Comparison of ENCODE assay signal across 12 cellular contexts in genomic region chr2:36562245-36562644, GRCh38. TPM values are rescaled to one million over a fixed set of nuclear protein-coding genes. Genes with fewer than 3 reads are reported as not detected.
DNase-seq lines count a peak whose midpoint lies in the region; ATAC-seq and TF ChIP-seq lines count a peak whose summit lies in the region.
"Had no signal": no experiment of that assay in that cellular context is flagged by ENCODE, and none has a peak within 500 bp of the region (broad histone marks: within the 10 kb centered on the region; RNA-seq: fewer than 3 reads in every experiment).

No MANE protein-coding gene starts in this region.

- H2AFZ ChIP-seq in GM23248, result no peak overlapping the region

- H3K9me3 ChIP-seq in GM23248 (ENCODE audit: low read depth) (no peaks in the 10 kb centered on the region), RWPE2 (ENCODE audit: severe bottlenecking) (no peaks in the 10 kb centered on the region), esophagus muscularis mucosa (no peaks in the 10 kb centered on the region), psoas muscle (no peaks in the 10 kb centered on the region)

- no peak for TF ChIP-seq EP300 in esophagus muscularis mucosa (IDR thresholded peaks at IDR 0.05)

- peak; percentile 75 for DNase-seq in GM23248
- no peak for DNase-seq in RWPE2 (ENCODE audit: low spot score)
- DNase-seq in esophagus muscularis mucosa (ENCODE audit: extremely low spot score), result no peak
- DNase-seq in psoas muscle, result no peak
- no peak for DNase-seq in coronary artery (ENCODE audit: low spot score)
- no peak for DNase-seq in NOMO-1 treated with DMSO at 0.1 percent for 48 hours (lab: John Stamatoyannopoulos, UW; ENCODE audit: unreplicated experiment)
- DNase-seq: activated CD4-positive, alpha-beta T cell treated with anti-CD3 and anti-CD28 coated beads, Interleukin-2, amount 50 U/mL, for 1 hour; activated naive CD4-positive, alpha-beta T cell treated with anti-CD3 and anti-CD28 coated beads, Interleukin-2, amount 50 U/mL, for 16 hours; NCI-H446 treated with DMSO at 0.1 percent for 48 hours; retina had no signal

- H3K4me1 ChIP-seq in GM23248 (ENCODE audit: insufficient read depth) (peaks cover 72% of the 10 kb centered on the region), RWPE2 (ENCODE audit: insufficient read depth, poor library complexity, severe bottlenecking) (peaks cover 48% of the 10 kb centered on the region), esophagus muscularis mucosa (peaks cover 13 to 25% (median 19%) of the 10 kb centered on the region in 4 donors), psoas muscle (peaks cover 31% of the 10 kb centered on the region)

- H4K20me1 ChIP-seq in GM23248 (ENCODE audit: insufficient read depth), result no peaks in the 10 kb centered on the region

- H3F3A ChIP-seq in GM23248 (ENCODE audit: insufficient read depth), result peaks cover 79% of the 10 kb centered on the region

- H3K4me2 ChIP-seq in GM23248 (ENCODE audit: unreplicated experiment), result peak overlapping the region; percentile 78

- no peaks in the 10 kb centered on the region for H3K9me2 ChIP-seq in GM23248 (ENCODE audit: insufficient read depth)

- no peaks in the 10 kb centered on the region for H3K27me3 ChIP-seq in GM23248 (replicated peaks; ENCODE audit: insufficient read depth)
- no peaks in the 10 kb centered on the region for H3K27me3 ChIP-seq in RWPE2 (ENCODE audit: insufficient read depth, poor library complexity, severe bottlenecking)
- H3K27me3 ChIP-seq in esophagus muscularis mucosa, result no peaks in the 10 kb centered on the region
- H3K27me3 ChIP-seq in psoas muscle (ENCODE audit: insufficient read depth in 3 of 3, low read length in 2 of 3), result no peaks in the 10 kb centered on the region

- TF ChIP-seq CTCF in RWPE2 (IDR thresholded peaks at IDR 0.05; ENCODE audit: poor library complexity, severe bottlenecking) (no peak), esophagus muscularis mucosa (IDR thresholded peaks at IDR 0.05) (no peak), psoas muscle (IDR thresholded peaks at IDR 0.05) (no peak), coronary artery (IDR thresholded peaks at IDR 0.05) (no peak)

- in situ Hi-C loops in GM23248 (cut with MboI), result loop anchor here (25.0 kb wide), 1 partner anchor 225 kb away; no protein-coding TSS in a partner anchor

- intact Hi-C loops in esophagus muscularis mucosa (cut with DNase I) (no loop called here), psoas muscle (cut with DNase I) (loop anchor here in 1 of 2 donors (10.0 kb wide), 1 partner anchor 103 kb away; no protein-coding TSS in a partner anchor)

- TF ChIP-seq POLR2A in esophagus muscularis mucosa (IDR thresholded peaks at IDR 0.05; ENCODE audit: low read depth), result no peak

- ATAC-seq in RWPE2 (ENCODE audit: low read depth) (peak; percentile 74), psoas muscle (peak in 2 of 4 donors; percentile 47 to 49), HG02759 (IDR thresholded peaks at IDR 0.05; ENCODE audit: unreplicated experiment) (no peak), HG03457 (IDR thresholded peaks at IDR 0.05; ENCODE audit: unreplicated experiment) (no peak)

- H3K36me3 ChIP-seq in GM23248 (ENCODE audit: low read depth), result peaks cover 32% of the 10 kb centered on the region
- peaks cover 42% of the 10 kb centered on the region for H3K36me3 ChIP-seq in RWPE2 (ENCODE audit: low read depth)
- H3K36me3 ChIP-seq in esophagus muscularis mucosa, result peaks cover 0 to 18% (median 12%) of the 10 kb centered on the region in 4 donors
- peaks cover 5 to 50% of the 10 kb centered on the region in 2 donors for H3K36me3 ChIP-seq in psoas muscle (ENCODE audit: insufficient read depth in 1 of 2, low read depth in 1 of 2)

- peak overlapping the region; percentile 63 for H3K9ac ChIP-seq in GM23248

- peaks cover 69% of the 10 kb centered on the region for H3K79me2 ChIP-seq in GM23248 (ENCODE audit: insufficient read depth)

- H3K27ac ChIP-seq in GM23248, result peak overlapping the region; percentile 91
- peak overlapping the region; percentile 96 for H3K27ac ChIP-seq in RWPE2 (ENCODE audit: poor library complexity, severe bottlenecking)
- H3K27ac ChIP-seq in esophagus muscularis mucosa (replicated peaks in 1 of 4), result peak overlapping the region in 3 of 4 donors; percentile 17 to 62 (median 54)
- H3K27ac ChIP-seq in psoas muscle, result peak overlapping the region; percentile 78
- no peak overlapping the region for H3K27ac ChIP-seq in coronary artery

- H3K4me3 ChIP-seq in GM23248, result peak overlapping the region; percentile 41
- H3K4me3 ChIP-seq in RWPE2 (ENCODE audit: severe bottlenecking), result no peak overlapping the region
- H3K4me3 ChIP-seq in esophagus muscularis mucosa, result no peak overlapping the region
- H3K4me3 ChIP-seq in psoas muscle, result no peak overlapping the region
- H3K4me3 ChIP-seq in coronary artery, result no peak overlapping the region

- 8 to 12% methylated on average over 1 of the region's 1 CpG for WGBS in GM23248 (ENCODE audit: low coverage in 1 of 2, low lambda C conversion rate in 2 of 2, missing lambda C conversion rate in 2 of 2), 2 experiments
- 92% methylated on average over 1 of the region's 1 CpG for WGBS in esophagus muscularis mucosa
- whole genome bisulfite sequencing in psoas muscle, 3 donors, result 95 to 100% (median 98%) methylated on average over 1 of the region's 1 CpG

RNA-seq across cellular contexts. Expression of gene FEZ2, which starts 35.7 kb away (rescaled TPM):
- total RNA-seq in GM23248 (2014; rRNA removed; shearing (Covaris generic)), result 86.2 and 93.2 TPM in 2 replicates
- polyA plus RNA-seq in GM23248 (2016; fragmentation: Nextera tagmentation; extraction: Ambion mirVana), result 48.8 and 50.5 TPM in 2 replicates
- 10 to 100 TPM; 40.4 to 58.2 (median 45.2) TPM for total RNA-seq in esophagus muscularis mucosa
- 100 to 1,000 TPM in 3 of 4 donors, 10 to 100 TPM in 1; 61.5 to 291 (median 181) TPM for total RNA-seq in psoas muscle
- 100 to 1,000 TPM in 2 of 3 donors, 10 to 100 TPM in 1; 69.0 to 240 (median 151) TPM for polyA plus RNA-seq in psoas muscle

Comparison
In these comparisons a context has a peak if more than half of its experiments do, and no peak if none do; other contexts are left out.
1. H3K27ac ChIP-seq: peak in GM23248 (single experiment), RWPE2 (single experiment), esophagus muscularis mucosa (3 of 4) and psoas muscle (single experiment); none in coronary artery (0 of 2).